In genomic region chr19:46755077-46755852, GRCh38 we compare ENCODE assay signal across 2 cellular contexts.
TF ChIP-seq lines count a peak whose summit lies in the region.

No MANE protein-coding gene starts in this region.

TF ChIP-seq in IMR-90, 13 proteins besides CTCF, POLR2A, EP300 and RAD21:
- TF ChIP-seq MXI1 (IDR thresholded peaks at IDR 0.05; ENCODE audit: borderline replicate concordance, low read depth, low read length) (0 out of 2 replicates have a peak, but pooled peaks have one; percentile 15), MAZ (IDR thresholded peaks at IDR 0.05; ENCODE audit: borderline replicate concordance, low read depth, low read length) (peak; percentile 28; the same call in 1 of the 2 replicates), SMC3 (IDR thresholded peaks at IDR 0.05; ENCODE audit: low read depth, low read length) (no peak), ELK1 (IDR thresholded peaks at IDR 0.05; ENCODE audit: borderline replicate concordance, low read depth, low read length) (no peak)

TF ChIP-seq in endothelial cell of umbilical vein, 7 proteins besides CTCF, POLR2A, EP300 and RAD21:
- TF ChIP-seq GATA2 (IDR thresholded peaks at IDR 0.05; ENCODE audit: insufficient read depth, insufficient read length, low read depth, low read length): no peak
- peak; percentile 37 for TF ChIP-seq FOS (IDR thresholded peaks at IDR 0.05; ENCODE audit: borderline replicate concordance, insufficient read depth, low read length)
TF ChIP-seq in endothelial cell of umbilical vein: peak in this region for 1.
